ENCODE assay signal across 27 cellular contexts in genomic region chr13:66952507-66952906, GRCh38.
"Had no signal": no experiment of that assay in that cellular context is flagged by ENCODE, and none has a peak within 500 bp of the region (broad histone marks: within the 10 kb centered on the region; RNA-seq: fewer than 3 reads in every experiment).

No MANE protein-coding gene starts in this region.

- H3K4me3 ChIP-seq: Peyer's patch, SJCRH30 had no signal

- H3K4me1 ChIP-seq: Peyer's patch had no signal

- H3K27ac Mint-ChIP-seq: activated CD4-positive, alpha-beta memory T cell treated with anti-CD3 and anti-CD28 coated beads, Interleukin-2, amount 10 ng/mL, durations not matched to agents 7 days and 5 days; activated CD4-positive, alpha-beta T cell treated with anti-CD3 and anti-CD28 coated beads for 36 hours; activated naive CD4-positive, alpha-beta T cell treated with anti-CD3 and anti-CD28 coated beads for 36 hours; activated naive CD8-positive, alpha-beta T cell; activated T-helper 17 cell treated with anti-CD3 and anti-CD28 coated beads, Interleukin-2, amount 50 U/mL, for 72 hours had no signal

- H3K4me2 ChIP-seq: SK-N-SH had no signal

- H3K27me3 Mint-ChIP-seq: activated CD4-positive, alpha-beta memory T cell treated with anti-CD3 and anti-CD28 coated beads, Interleukin-2, amount 10 ng/mL, durations not matched to agents 7 days and 5 days; activated CD4-positive, alpha-beta T cell treated with anti-CD3 and anti-CD28 coated beads for 36 hours; activated naive CD8-positive, alpha-beta T cell; activated T-helper 17 cell treated with anti-CD3 and anti-CD28 coated beads, Interleukin-2, amount 50 U/mL, for 72 hours had no signal

- H3K36me3 Mint-ChIP-seq: activated naive CD8-positive, alpha-beta T cell had no signal

- H3K27ac ChIP-seq: Peyer's patch, RWPE1, SJCRH30, VCaP had no signal

- H3K36me3 ChIP-seq: Peyer's patch, SJCRH30 had no signal

- H3K4me1 Mint-ChIP-seq: activated CD4-positive, alpha-beta memory T cell treated with anti-CD3 and anti-CD28 coated beads, Interleukin-2, amount 10 ng/mL, durations not matched to agents 7 days and 5 days; activated CD4-positive, alpha-beta T cell treated with anti-CD3 and anti-CD28 coated beads for 36 hours; activated T-helper 17 cell treated with anti-CD3 and anti-CD28 coated beads, Interleukin-2, amount 50 U/mL, for 72 hours had no signal

- DNase-seq: activated CD4-positive, alpha-beta memory T cell treated with anti-CD3 and anti-CD28 coated beads, Interleukin-2, amount 10 ng/mL, durations not matched to agents 7 days and 5 days; activated CD4-positive, alpha-beta T cell treated with anti-CD3 and anti-CD28 coated beads for 36 hours; activated CD4-positive, alpha-beta T cell treated with anti-CD3 and anti-CD28 coated beads, Interleukin-2, amount 50 U/mL, for 1 hour; activated gamma-delta T cell; activated naive CD4-positive, alpha-beta T cell treated with anti-CD3 and anti-CD28 coated beads for 36 hours; activated T-cell treated with anti-CD3 and anti-CD28 coated beads for 4 hours; activated T-cell treated with anti-CD3 and anti-CD28 coated beads, Interleukin-2, amount 50 U/mL, for 48 hours; amygdala; cerebellar nuclear complex; Kasumi-1; NCI-H1105 treated with DMSO at 0.1 percent for 48 hours; NCI-H1436 treated with DMSO at 0.1 percent for 48 hours; NCI-H187; NCI-H2081 treated with DMSO at 0.1 percent for 48 hours; NCI-H345; NCI-H510A; NCI-H526 treated with DMSO at 0.1 percent for 48 hours; NK-92 treated with Interleukin-12 subunit alpha and Interleukin-12 subunit beta, amount 100 ng/mL, for 24 hours; Peyer's patch; Right ventricle myocardium superior; SJCRH30; SK-N-SH; T-helper 1 cell had no signal

- H3K9me3 ChIP-seq: Peyer's patch, SJCRH30, SK-N-SH had no signal

- H3K27me3 ChIP-seq: Peyer's patch, SJCRH30 had no signal

- H3K4me3 Mint-ChIP-seq: activated CD4-positive, alpha-beta memory T cell treated with anti-CD3 and anti-CD28 coated beads, Interleukin-2, amount 10 ng/mL, durations not matched to agents 7 days and 5 days; activated CD4-positive, alpha-beta T cell treated with anti-CD3 and anti-CD28 coated beads for 36 hours; activated naive CD4-positive, alpha-beta T cell treated with anti-CD3 and anti-CD28 coated beads for 36 hours; activated naive CD8-positive, alpha-beta T cell; activated T-helper 17 cell treated with anti-CD3 and anti-CD28 coated beads, Interleukin-2, amount 50 U/mL, for 72 hours had no signal

- H3K9ac ChIP-seq: SK-N-SH had no signal

- H3K9me2 ChIP-seq: SK-N-SH had no signal

- H3K9me3 Mint-ChIP-seq: activated CD4-positive, alpha-beta memory T cell treated with anti-CD3 and anti-CD28 coated beads, Interleukin-2, amount 10 ng/mL, durations not matched to agents 7 days and 5 days; activated naive CD4-positive, alpha-beta T cell treated with anti-CD3 and anti-CD28 coated beads for 36 hours; activated T-helper 17 cell treated with anti-CD3 and anti-CD28 coated beads, Interleukin-2, amount 50 U/mL, for 72 hours had no signal
